Comparison of ENCODE assay signal across 8 cellular contexts in genomic region chr2:108612153-108612513, GRCh38.
DNase-seq lines count a peak whose midpoint lies in the region; ATAC-seq and TF ChIP-seq lines count a peak whose summit lies in the region.

No MANE protein-coding gene starts in this region.

- H3K4me3 ChIP-seq in esophagus muscularis mucosa = no peak overlapping the region

- no peak for TF ChIP-seq CTCF in esophagus muscularis mucosa (IDR thresholded peaks at IDR 0.05)

- TF ChIP-seq EP300 in esophagus muscularis mucosa (IDR thresholded peaks at IDR 0.05) = no peak

- WGBS in esophagus muscularis mucosa = 61% methylated on average over 5 of the region's 5 CpGs

- no peaks in the 10 kb centered on the region for H3K36me3 ChIP-seq in esophagus muscularis mucosa

- H3K27me3 ChIP-seq in esophagus muscularis mucosa = no peaks in the 10 kb centered on the region

- intact Hi-C loops in esophagus muscularis mucosa (cut with DNase I) = no loop called here

- ATAC-seq in GM18520 (IDR thresholded peaks at IDR 0.05; ENCODE audit: unreplicated experiment) = peak; percentile 59
- ATAC-seq in GM21825 (IDR thresholded peaks at IDR 0.05; ENCODE audit: unreplicated experiment) = peak; percentile 81

- TF ChIP-seq POLR2A in esophagus muscularis mucosa (IDR thresholded peaks at IDR 0.05; ENCODE audit: low read depth) = no peak

- peak overlapping the region in 3 of 4 donors; percentile 32 to 46 (median 39) for H3K27ac ChIP-seq in esophagus muscularis mucosa (replicated peaks in 1 of 4)

- H3K9me3 ChIP-seq in esophagus muscularis mucosa = no peaks in the 10 kb centered on the region

- DNase-seq in NOMO-1 treated with DMSO at 0.1 percent for 48 hours (lab: John Stamatoyannopoulos, UW; ENCODE audit: unreplicated experiment) (peak; percentile 73), esophagus muscularis mucosa (ENCODE audit: extremely low spot score) (no peak), kidney tubule cell (ENCODE audit: low spot score) (no peak), UCSD-AML1 (lab: John Stamatoyannopoulos, UW; ENCODE audit: unreplicated experiment) (no peak), NCI-H146 treated with DMSO at 0.1 percent for 48 hours (lab: John Stamatoyannopoulos, UW; ENCODE audit: unreplicated experiment) (no peak), SHP77 (lab: John Stamatoyannopoulos, UW) (no peak)

- peaks cover 37 to 62% (median 60%) of the 10 kb centered on the region in 4 donors for H3K4me1 ChIP-seq in esophagus muscularis mucosa
